ENCODE assay signal across 1 cellular context in genomic region chr19:13149173-13149627, GRCh38.
TF ChIP-seq lines count a peak whose summit lies in the region.

No MANE protein-coding gene starts in this region.

TF ChIP-seq in GM12878, 131 proteins besides CTCF, POLR2A, EP300 and RAD21:
- peak; percentile 63; the same call in 1 of the 2 replicates for TF ChIP-seq MLLT1 (IDR thresholded peaks at IDR 0.05)
